In the genomic region with DNA sequence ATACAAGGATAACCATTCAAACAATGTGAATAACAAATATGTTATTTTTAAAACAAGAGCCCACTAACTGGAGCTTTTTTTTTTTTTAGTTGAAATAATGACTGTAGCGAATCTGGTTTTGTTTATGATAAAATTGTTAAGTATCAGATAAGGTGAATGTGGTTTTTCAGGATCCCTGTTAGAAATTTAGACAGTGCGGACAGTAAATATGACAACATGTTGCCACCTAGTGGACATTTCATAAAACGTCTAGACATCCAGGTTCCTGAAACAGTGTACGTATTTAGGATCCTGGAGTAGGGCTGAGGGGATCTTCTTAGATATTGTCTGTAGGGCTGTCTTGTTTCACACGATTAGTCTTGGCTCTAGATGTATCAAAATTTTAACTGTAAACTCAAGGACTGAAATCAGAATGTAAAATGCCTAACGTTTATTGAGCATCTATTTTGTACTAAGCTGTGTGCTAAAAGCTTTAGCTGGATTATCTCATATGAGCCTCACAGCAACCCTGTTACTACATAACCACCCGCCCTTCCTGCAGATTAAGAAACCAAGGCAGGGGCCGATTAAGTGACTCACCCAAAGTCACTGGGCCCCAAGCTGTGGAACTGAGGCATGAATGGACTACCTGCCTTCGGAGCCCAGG, we compare ENCODE assay signal across 9 cellular contexts. TPM values are rescaled to one million over a fixed set of nuclear protein-coding genes. Genes with fewer than 3 reads are reported as not detected.
DNase-seq lines count a peak whose midpoint lies in the region; ATAC-seq and TF ChIP-seq lines count a peak whose summit lies in the region.
"Had no signal": no experiment of that assay in that cellular context is flagged by ENCODE, and none has a peak within 500 bp of the region (broad histone marks: within the 10 kb centered on the region; RNA-seq: fewer than 3 reads in every experiment).

No MANE protein-coding gene starts in this region.

- H3K9me3 ChIP-seq in SK-N-MC (ENCODE audit: low read depth, low read length): no peaks in the 10 kb centered on the region
- H3K9me3 ChIP-seq: BLaER1 had no signal

- no peaks in the 10 kb centered on the region for H3K79me2 ChIP-seq in GM23338 (replicated peaks; ENCODE audit: insufficient read depth)

- H3K4me2 ChIP-seq in GM23338: no peak overlapping the region
- H3K4me2 ChIP-seq: BLaER1 had no signal

- H3K36me3 ChIP-seq in GM23338 (ENCODE audit: insufficient read depth): no peaks in the 10 kb centered on the region
- no peaks in the 10 kb centered on the region for H3K36me3 ChIP-seq in SK-N-MC (ENCODE audit: insufficient read depth, low read length)
- H3K36me3 ChIP-seq: BLaER1 had no signal

- H3K36me3 Mint-ChIP-seq in GM23338 (ENCODE audit: low read depth): no peaks in the 10 kb centered on the region
- peaks cover 2% of the 10 kb centered on the region for H3K36me3 Mint-ChIP-seq in osteocyte (ENCODE audit: unreplicated experiment)
- no peaks in the 10 kb centered on the region for H3K36me3 Mint-ChIP-seq in activated naive CD4-positive, alpha-beta T cell treated with anti-CD3 and anti-CD28 coated beads, Interleukin-2, amount 10 ng/mL, durations not matched to agents 7 days and 5 days

- H3K4me3 Mint-ChIP-seq in GM23338 (no peak overlapping the region), osteocyte (ENCODE audit: unreplicated experiment) (no peak overlapping the region)
- no peak overlapping the region for H3K4me3 Mint-ChIP-seq in activated naive CD4-positive, alpha-beta T cell treated with anti-CD3 and anti-CD28 coated beads, Interleukin-2, amount 10 ng/mL, durations not matched to agents 7 days and 5 days

- no peak overlapping the region for H2AFZ ChIP-seq in GM23338

- peak; percentile 85 for ATAC-seq in GM23338

- H3K27ac ChIP-seq in GM23338 (ENCODE audit: low read depth) (no peak overlapping the region), SK-N-MC (no peak overlapping the region)
- H3K27ac ChIP-seq: BLaER1 had no signal

- H4K20me1 ChIP-seq in GM23338 (replicated peaks; ENCODE audit: insufficient read depth): no peaks in the 10 kb centered on the region
- H4K20me1 ChIP-seq: BLaER1 had no signal

- H3K4me1 Mint-ChIP-seq in GM23338: no peaks in the 10 kb centered on the region
- no peaks in the 10 kb centered on the region for H3K4me1 Mint-ChIP-seq in osteocyte (ENCODE audit: unreplicated experiment)
- H3K4me1 Mint-ChIP-seq in activated naive CD4-positive, alpha-beta T cell treated with anti-CD3 and anti-CD28 coated beads, Interleukin-2, amount 10 ng/mL, durations not matched to agents 7 days and 5 days: no peaks in the 10 kb centered on the region

- H3K9ac ChIP-seq in SK-N-MC (ENCODE audit: insufficient read length): no peak overlapping the region
- H3K9ac ChIP-seq: BLaER1 had no signal

- no peaks in the 10 kb centered on the region for H3K4me1 ChIP-seq in GM23338 (ENCODE audit: insufficient read depth)
- H3K4me1 ChIP-seq: BLaER1 had no signal

- H3K27me3 ChIP-seq in GM23338 (ENCODE audit: insufficient read depth): no peaks in the 10 kb centered on the region
- H3K27me3 ChIP-seq: BLaER1 had no signal

- H3K27me3 Mint-ChIP-seq in GM23338 (ENCODE audit: insufficient read depth, low read depth, poor library complexity): peaks cover 4% of the 10 kb centered on the region
- peaks cover 2% of the 10 kb centered on the region for H3K27me3 Mint-ChIP-seq in osteocyte (ENCODE audit: unreplicated experiment)
- peaks cover 5% of the 10 kb centered on the region for H3K27me3 Mint-ChIP-seq in activated naive CD4-positive, alpha-beta T cell treated with anti-CD3 and anti-CD28 coated beads, Interleukin-2, amount 10 ng/mL, durations not matched to agents 7 days and 5 days

- H3K9me2 ChIP-seq in GM23338 (ENCODE audit: insufficient read depth): no peaks in the 10 kb centered on the region

- H3K4me3 ChIP-seq in GM23338 (no peak overlapping the region), SK-N-MC (no peak overlapping the region), fibroblast of mammary gland (ENCODE audit: control insufficient read depth, low read depth, low read length) (no peak overlapping the region)
- H3K4me3 ChIP-seq: BLaER1 had no signal

- DNase-seq in NCI-H1417 (lab: John Stamatoyannopoulos, UW): peak; percentile 27 to 82 (median 44)
- no peak for DNase-seq in NCI-H1417 treated with DMSO at 0.1 percent for 48 hours (lab: John Stamatoyannopoulos, UW)
- peak; percentile 78 for DNase-seq in GM23338 (ENCODE audit: low spot score)
- peak; percentile 77 for DNase-seq in M059J (ENCODE audit: low read depth)
- DNase-seq in SK-N-MC (ENCODE audit: low read depth, low spot score): peak; percentile 42
- peak; percentile 80 for DNase-seq in fibroblast of mammary gland (ENCODE audit: low read depth)
- DNase-seq in osteocyte (ENCODE audit: extremely low spot score, unreplicated experiment): no peak
- DNase-seq in activated naive CD4-positive, alpha-beta T cell treated with anti-CD3 and anti-CD28 coated beads, Interleukin-2, amount 10 ng/mL, durations not matched to agents 7 days and 5 days: no peak

- H3F3A ChIP-seq in GM23338 (replicated peaks; ENCODE audit: low read depth): no peaks in the 10 kb centered on the region

- H3K27ac Mint-ChIP-seq in GM23338: no peak overlapping the region
- no peak overlapping the region for H3K27ac Mint-ChIP-seq in osteocyte (ENCODE audit: unreplicated experiment)
- H3K27ac Mint-ChIP-seq in activated naive CD4-positive, alpha-beta T cell treated with anti-CD3 and anti-CD28 coated beads, Interleukin-2, amount 10 ng/mL, durations not matched to agents 7 days and 5 days: no peak overlapping the region

- CTCF ChIA-PET in activated naive CD4-positive, alpha-beta T cell treated with anti-CD3 and anti-CD28 coated beads, Interleukin-2, amount 10 ng/mL, durations not matched to agents 7 days and 5 days (lab: Charles Lee): interaction anchor here (0.6 to 2.8 kb wide), 20 partner anchors 8 to 591 kb away, joined by 3 to 23 read pairs (median 4); no protein-coding TSS in a partner anchor

- peak; percentile 74 to 86 for TF ChIP-seq CTCF in GM23338 (conservative IDR thresholded peaks at IDR 0.05; ENCODE audit: low read depth in 2 of 2)
- TF ChIP-seq CTCF in fibroblast of mammary gland (conservative IDR thresholded peaks at IDR 0.05; ENCODE audit: control insufficient read depth, insufficient read depth, low read depth, low read length): peak; percentile 58
- TF ChIP-seq CTCF in osteocyte (IDR thresholded peaks at IDR 0.05): peak; percentile 85

- no peaks in the 10 kb centered on the region; the same call in 2 of the 3 replicates for H3K9me3 Mint-ChIP-seq in GM23338
- H3K9me3 Mint-ChIP-seq in osteocyte (ENCODE audit: unreplicated experiment): peaks cover 4% of the 10 kb centered on the region
- H3K9me3 Mint-ChIP-seq in activated naive CD4-positive, alpha-beta T cell treated with anti-CD3 and anti-CD28 coated beads, Interleukin-2, amount 10 ng/mL, durations not matched to agents 7 days and 5 days: no peaks in the 10 kb centered on the region

RNA-seq across cellular contexts. Expression of gene CCDC68, which starts 23.9 kb away (rescaled TPM):
- 1.2 and 1.6 TPM in 2 replicates for total RNA-seq in GM23338 (2014; rRNA removed; shearing (Covaris generic))
- polyA plus RNA-seq in GM23338 (2016; fragmentation: Nextera tagmentation; extraction: Ambion mirVana): 2.0 and 3.7 TPM in 2 replicates
- total RNA-seq in M059J (2014; rRNA removed; shearing (Covaris generic)): 0.05 and 0.30 TPM in 2 replicates
- total RNA-seq in osteocyte: not detected in 2 replicates

Comparison
In these comparisons a context has a peak if more than half of its experiments do, and no peak if none do; other contexts are left out.
1. DNase-seq: peak in NCI-H1417 (3 of 3), GM23338 (single experiment), M059J (single experiment), SK-N-MC (single experiment) and fibroblast of mammary gland (single experiment); none in NCI-H1417 treated with DMSO at 0.1 percent for 48 hours (single experiment), osteocyte (single experiment) and activated naive CD4-positive, alpha-beta T cell treated with anti-CD3 and anti-CD28 coated beads, Interleukin-2, amount 10 ng/mL, durations not matched to agents 7 days and 5 days (single experiment).
2. Peak in every context shown above with its lines, with median percentiles within 50 percentile points of each other: CTCF ChIP-seq.